14 cellular contexts compared by ENCODE assay signal in the genomic region with DNA sequence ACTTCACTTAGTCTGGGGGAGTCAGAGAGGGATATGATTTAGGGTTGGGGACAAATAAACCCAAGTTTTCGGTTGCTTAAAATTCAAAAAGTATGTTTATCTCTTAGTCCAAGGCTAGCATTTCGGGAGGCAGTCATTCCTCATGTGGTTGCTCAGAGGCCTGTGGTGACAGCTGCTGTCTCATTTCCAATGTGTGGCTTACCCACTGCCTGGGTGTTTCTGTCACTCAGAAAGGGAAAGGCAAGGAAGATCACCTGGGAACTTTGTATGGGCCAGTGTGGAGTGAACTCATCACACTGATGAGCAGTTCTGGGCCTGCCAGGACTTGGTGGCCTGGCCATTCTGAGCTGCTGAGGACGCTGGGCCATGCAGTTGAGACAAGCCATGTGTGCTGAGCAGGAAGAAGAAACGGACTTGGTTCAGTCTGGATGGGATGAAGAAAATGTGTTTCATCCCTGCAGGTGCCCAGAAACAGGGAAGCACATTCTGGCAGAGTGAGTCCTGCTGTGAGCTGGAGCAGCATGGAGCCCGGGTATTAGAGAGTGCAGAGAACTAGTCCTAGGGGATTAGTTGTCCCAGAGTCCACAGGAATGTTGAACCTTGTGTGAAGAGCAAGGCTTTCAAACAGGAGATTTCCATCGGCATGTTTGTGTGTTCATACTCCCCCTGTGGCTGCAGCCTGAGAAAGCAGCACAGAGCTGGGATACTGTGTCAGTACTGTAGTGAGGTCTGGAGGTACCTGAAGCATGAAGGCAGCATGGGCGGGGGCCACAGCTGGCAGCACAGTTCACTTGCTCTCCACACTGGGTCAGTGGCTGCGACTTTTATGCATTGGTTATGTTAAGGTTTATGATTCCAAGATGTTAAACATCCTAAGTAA.
DNase-seq lines count a peak whose midpoint lies in the region; ATAC-seq and TF ChIP-seq lines count a peak whose summit lies in the region.
"Had no signal": no experiment of that assay in that cellular context is flagged by ENCODE, and none has a peak within 500 bp of the region (broad histone marks: within the 10 kb centered on the region; RNA-seq: fewer than 3 reads in every experiment).

No MANE protein-coding gene starts in this region.

- no peaks in the 10 kb centered on the region for H3K36me3 ChIP-seq in cardiac muscle cell
- H3K36me3 ChIP-seq: BLaER1 treated with 17β-estradiol and CSF1 and Interleukin-3, amounts not matched to agents 10 nM and 100 nM had no signal

- H3K4me3 ChIP-seq in cardiac muscle cell (no peak overlapping the region), right cardiac atrium (ENCODE audit: low read length) (no peak overlapping the region)
- H3K4me3 ChIP-seq: BLaER1 treated with 17β-estradiol and CSF1 and Interleukin-3, amounts not matched to agents 10 nM and 100 nM had no signal

- 83% methylated on average over 8 of the region's 8 CpGs for WGBS in right cardiac atrium

- intact Hi-C loops in right cardiac atrium (cut with DNase I), result no loop called here

- no peaks in the 10 kb centered on the region for H3K27me3 ChIP-seq in cardiac muscle cell
- H3K27me3 ChIP-seq in right cardiac atrium (ENCODE audit: control insufficient read depth, insufficient read depth), result no peaks in the 10 kb centered on the region
- H3K27me3 ChIP-seq: BLaER1 treated with 17β-estradiol and CSF1 and Interleukin-3, amounts not matched to agents 10 nM and 100 nM had no signal

- H3K27ac ChIP-seq in cardiac muscle cell (no peak overlapping the region), right cardiac atrium (ENCODE audit: low read length) (no peak overlapping the region)
- H3K27ac ChIP-seq: BLaER1 treated with 17β-estradiol and CSF1 and Interleukin-3, amounts not matched to agents 10 nM and 100 nM; epithelial cell of prostate had no signal

- TF ChIP-seq CTCF in cardiac muscle cell (IDR thresholded peaks at IDR 0.05; ENCODE audit: low read depth, low read length), result peak; percentile 28

- ATAC-seq in right cardiac atrium, result no peak

- H3K9me3 ChIP-seq in cardiac muscle cell (ENCODE audit: low read depth), result no peaks in the 10 kb centered on the region
- no peaks in the 10 kb centered on the region for H3K9me3 ChIP-seq in right cardiac atrium (ENCODE audit: control insufficient read depth, low read length)
- H3K9me3 ChIP-seq: BLaER1 treated with 17β-estradiol and CSF1 and Interleukin-3, amounts not matched to agents 10 nM and 100 nM had no signal

- no peaks in the 10 kb centered on the region for H3K4me1 ChIP-seq in cardiac muscle cell (ENCODE audit: low read depth)
- no peaks in the 10 kb centered on the region for H3K4me1 ChIP-seq in right cardiac atrium (ENCODE audit: control insufficient read depth, insufficient read depth, low read length)
- H3K4me1 ChIP-seq: BLaER1 treated with 17β-estradiol and CSF1 and Interleukin-3, amounts not matched to agents 10 nM and 100 nM had no signal

- DNase-seq in cardiac muscle cell (ENCODE audit: low read depth in 1 of 2, low spot score in 1 of 2), result peak; percentile 26 to 39
- DNase-seq in right cardiac atrium, result no peak
- DNase-seq in amniotic epithelial cell (ENCODE audit: low read depth), result peak; percentile 71
- peak; percentile 56 for DNase-seq in iPS-NIHi7 (ENCODE audit: extremely low spot score)
- DNase-seq in NCI-H748 (lab: John Stamatoyannopoulos, UW; ENCODE audit: unreplicated experiment), result no peak
- DNase-seq in KG1 (lab: John Stamatoyannopoulos, UW), result no peak
- DNase-seq in NCI-H1436 (lab: John Stamatoyannopoulos, UW), result no peak
- DNase-seq in NCI-H1417 (lab: John Stamatoyannopoulos, UW), result no peak
- DNase-seq: activated CD4-positive, alpha-beta T cell treated with anti-CD3 and anti-CD28 coated beads for 1 hour; activated naive CD4-positive, alpha-beta T cell; NCI-H1436 treated with DMSO at 0.1 percent for 48 hours; small intestine had no signal

Comparison
In these comparisons a context has a peak if more than half of its experiments do, and no peak if none do; other contexts are left out.
1. DNase-seq: peak in cardiac muscle cell (2 of 2), amniotic epithelial cell (single experiment) and iPS-NIHi7 (single experiment); none in right cardiac atrium (0 of 3), NCI-H748 (single experiment), KG1 (single experiment), NCI-H1436 (single experiment) and NCI-H1417 (0 of 3).